ENCODE assay signal across 16 cellular contexts in the genomic region with DNA sequence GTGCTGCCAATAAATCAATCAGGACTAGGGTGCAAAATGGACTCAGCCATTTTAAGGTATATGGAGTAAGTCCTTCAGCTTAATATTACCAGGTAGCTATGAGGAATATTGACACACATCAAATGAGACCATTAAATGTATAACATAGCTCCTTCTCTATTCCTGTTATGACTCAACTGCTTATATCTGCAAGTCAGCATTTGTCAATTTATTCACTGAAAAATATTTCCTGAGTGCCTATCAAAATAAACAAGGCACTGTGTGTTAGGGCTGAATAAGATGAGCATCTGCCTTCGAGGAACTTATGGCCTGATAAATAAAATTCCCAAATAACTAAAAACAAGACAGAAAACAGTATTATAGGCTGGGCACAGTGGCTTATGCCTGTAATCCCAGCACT.
DNase-seq lines count a peak whose midpoint lies in the region; TF ChIP-seq lines count a peak whose summit lies in the region.
"Had no signal": no experiment of that assay in that cellular context is flagged by ENCODE, and none has a peak within 500 bp of the region (broad histone marks: within the 10 kb centered on the region; RNA-seq: fewer than 3 reads in every experiment).

No MANE protein-coding gene starts in this region.

- H3T11ph ChIP-seq in H9 (ENCODE audit: low read length), result no peak overlapping the region

- no peaks in the 10 kb centered on the region for H3K9me3 ChIP-seq in osteoblast (ENCODE audit: low read depth, low read length)
- no peaks in the 10 kb centered on the region for H3K9me3 ChIP-seq in H9 (ENCODE audit: control insufficient read depth, low read depth, low read length)
- H3K9me3 ChIP-seq in prostate gland, result no peaks in the 10 kb centered on the region
- H3K9me3 ChIP-seq: transverse colon had no signal

- no peak overlapping the region for H2BK20ac ChIP-seq in H9 (ENCODE audit: low read depth, low read length, poor library complexity, severe bottlenecking)

- H4K20me1 ChIP-seq in osteoblast (ENCODE audit: insufficient read depth, low read length) (no peaks in the 10 kb centered on the region), H9 (ENCODE audit: control insufficient read depth, insufficient read depth, insufficient read length) (no peaks in the 10 kb centered on the region)

- H3K23me2 ChIP-seq in H9 (ENCODE audit: insufficient read length, low read depth, low read length, poor library complexity, severe bottlenecking), result no peaks in the 10 kb centered on the region

- H2BK15ac ChIP-seq in H9 (ENCODE audit: low read depth, low read length), result no peak overlapping the region

- no peak overlapping the region for H4K91ac ChIP-seq in H9 (ENCODE audit: insufficient read length, low read depth, low read length)

- H3K36me3 ChIP-seq in osteoblast (ENCODE audit: insufficient read depth, low read length) (peaks cover 19% of the 10 kb centered on the region), prostate gland (no peaks in the 10 kb centered on the region)
- H3K36me3 ChIP-seq: transverse colon had no signal

- H4K5ac ChIP-seq in H9 (ENCODE audit: insufficient read length, low read depth, low read length), result no peak overlapping the region

- H2AK5ac ChIP-seq in H9 (ENCODE audit: insufficient read length, low read length), result no peak overlapping the region

- H3K27me3 ChIP-seq in osteoblast (ENCODE audit: insufficient read depth, low read length), result no peaks in the 10 kb centered on the region
- peaks cover 2% of the 10 kb centered on the region; the same call in 1 of the 2 replicates for H3K27me3 ChIP-seq in H9 (ENCODE audit: insufficient read depth, low read length)
- H3K27me3 ChIP-seq in prostate gland (replicated peaks; ENCODE audit: insufficient read depth), result no peaks in the 10 kb centered on the region
- H3K27me3 ChIP-seq: transverse colon had no signal

- H4K8ac ChIP-seq in H9 (replicated peaks; ENCODE audit: insufficient read length, low read depth, low read length), result no peak overlapping the region

- peaks cover 74% of the 10 kb centered on the region for H3K4me1 Mint-ChIP-seq in chondrocyte (ENCODE audit: low read depth)
- H3K4me1 Mint-ChIP-seq in H9, result peaks cover 16 to 26% of the 10 kb centered on the region in 2 experiments

- H3K4ac ChIP-seq in H9 (ENCODE audit: low read depth, low read length), result no peak overlapping the region

- peaks cover 75% of the 10 kb centered on the region for H3K79me2 ChIP-seq in osteoblast (ENCODE audit: insufficient read depth, low read length)
- no peaks in the 10 kb centered on the region for H3K79me2 ChIP-seq in H9 (ENCODE audit: insufficient read depth, low read length)

- peak overlapping the region; percentile 91 for H3K27ac Mint-ChIP-seq in chondrocyte (ENCODE audit: unreplicated experiment)
- no peak overlapping the region for H3K27ac Mint-ChIP-seq in H9
- H3K27ac Mint-ChIP-seq: activated CD4-positive, alpha-beta T cell treated with anti-CD3 and anti-CD28 coated beads, Interleukin-2, amount 10 ng/mL, durations not matched to agents 7 days and 5 days had no signal

- no peaks in the 10 kb centered on the region for H3K79me1 ChIP-seq in H9 (ENCODE audit: insufficient read depth, low read depth, low read length, poor library complexity, severe bottlenecking)

- peaks cover 46% of the 10 kb centered on the region for H3K4me1 ChIP-seq in osteoblast (ENCODE audit: insufficient read depth, low read length)
- H3K4me1 ChIP-seq in H9 (ENCODE audit: insufficient read depth, low read length), result no peaks in the 10 kb centered on the region
- H3K4me1 ChIP-seq in prostate gland (replicated peaks), result no peaks in the 10 kb centered on the region

- H3K27me3 Mint-ChIP-seq in chondrocyte (ENCODE audit: low read depth) (no peaks in the 10 kb centered on the region), H9 (ENCODE audit: low read depth) (peaks cover 9% of the 10 kb centered on the region)
- H3K27me3 Mint-ChIP-seq: activated CD4-positive, alpha-beta T cell treated with anti-CD3 and anti-CD28 coated beads, Interleukin-2, amount 10 ng/mL, durations not matched to agents 7 days and 5 days had no signal

- TF ChIP-seq POLR2A in prostate gland (IDR thresholded peaks at IDR 0.05), result no peak

- H2BK120ac ChIP-seq in H9 (ENCODE audit: low read depth, low read length, poor library complexity, severe bottlenecking), result no peak overlapping the region

- H3K27ac ChIP-seq in osteoblast (ENCODE audit: low read depth, low read length) (peak overlapping the region; percentile 55), H9 (ENCODE audit: insufficient read length, low read depth, low read length) (no peak overlapping the region), prostate gland (no peak overlapping the region)
- H3K27ac ChIP-seq: HL-60 had no signal

- no peak overlapping the region for H3K4me3 Mint-ChIP-seq in chondrocyte (ENCODE audit: unreplicated experiment)
- H3K4me3 Mint-ChIP-seq in H9, result no peak overlapping the region
- H3K4me3 Mint-ChIP-seq: activated CD4-positive, alpha-beta T cell treated with anti-CD3 and anti-CD28 coated beads, Interleukin-2, amount 10 ng/mL, durations not matched to agents 7 days and 5 days; CD14-positive monocyte had no signal

- peaks cover 17% of the 10 kb centered on the region for H3K36me3 Mint-ChIP-seq in chondrocyte (ENCODE audit: low read depth)
- H3K36me3 Mint-ChIP-seq in H9 (ENCODE audit: insufficient read depth in 1 of 3, low read depth in 3 of 3), result peaks cover 0 to 4% (median 0%) of the 10 kb centered on the region in 3 experiments; a peak in 3 of 7 replicates

- DNase-seq in EL, result peak; percentile 53
- DNase-seq in M059J (ENCODE audit: low read depth), result peak; percentile 43
- no peak for DNase-seq in chondrocyte (ENCODE audit: low spot score)
- DNase-seq in osteoblast (ENCODE audit: insufficient read length, low spot score, missing footprints), result no peak
- no peak for DNase-seq in H9
- DNase-seq in prostate gland (ENCODE audit: low spot score), result no peak
- DNase-seq in SK-N-DZ (ENCODE audit: low spot score), result no peak
- DNase-seq: activated CD4-positive, alpha-beta T cell treated with anti-CD3 and anti-CD28 coated beads, Interleukin-2, amount 10 ng/mL, durations not matched to agents 7 days and 5 days; DMS79 treated with DMSO at 0.1 percent for 48 hours; NCI-H2029 treated with DMSO at 0.1 percent for 48 hours; NCI-H774; retina; stimulated activated CD4-positive, alpha-beta T cell treated with anti-CD3 and anti-CD28 coated beads, Interleukin-2, amount 100 ng/mL, for 48 hours; transverse colon had no signal

- no peak overlapping the region for H3K18ac ChIP-seq in H9 (ENCODE audit: insufficient read length, low read depth, low read length)

- H3K4me2 ChIP-seq in osteoblast (ENCODE audit: insufficient read depth, low read length) (peak overlapping the region; percentile 34), H9 (ENCODE audit: insufficient read depth, insufficient read length, low read length) (no peak overlapping the region)

- H2AFZ ChIP-seq in osteoblast (ENCODE audit: low read length) (no peak overlapping the region), H9 (ENCODE audit: low read length) (no peak overlapping the region)

- TF ChIP-seq CTCF in chondrocyte (IDR thresholded peaks at IDR 0.05) (no peak), osteoblast (IDR thresholded peaks at IDR 0.05; ENCODE audit: extremely low read depth, low read depth, low read length) (no peak), H9 (conservative IDR thresholded peaks at IDR 0.05) (no peak), prostate gland (IDR thresholded peaks at IDR 0.05) (no peak)

- H3K23ac ChIP-seq in H9 (ENCODE audit: insufficient read length, low read depth, low read length), result no peak overlapping the region

- H3K4me3 ChIP-seq in osteoblast (ENCODE audit: insufficient read depth, low read length), result no peak overlapping the region
- no peak overlapping the region for H3K4me3 ChIP-seq in prostate gland
- H3K4me3 ChIP-seq: transverse colon had no signal

- H2BK12ac ChIP-seq in H9 (ENCODE audit: insufficient read length, low read depth, low read length), result no peak overlapping the region

- H3K56ac ChIP-seq in H9 (ENCODE audit: insufficient read length, low read depth, low read length), result no peak overlapping the region

- intact Hi-C loops in prostate gland (cut with DNase I), result no loop called here

- H3K14ac ChIP-seq in H9 (ENCODE audit: insufficient read depth, low read length), result no peak overlapping the region

- WGBS in H9 (ENCODE audit: extremely low coverage, insufficient read length, low lambda C conversion rate), result no CpG with 5 or more reads among the region's 1 CpG
- 93% methylated on average over 1 of the region's 1 CpG for WGBS in prostate gland

- H3K9me3 Mint-ChIP-seq in chondrocyte (ENCODE audit: low read depth) (no peaks in the 10 kb centered on the region), H9 (no peaks in the 10 kb centered on the region)
- H3K9me3 Mint-ChIP-seq: activated CD4-positive, alpha-beta T cell treated with anti-CD3 and anti-CD28 coated beads, Interleukin-2, amount 10 ng/mL, durations not matched to agents 7 days and 5 days; CD14-positive monocyte had no signal

- no peak overlapping the region for H3K9ac ChIP-seq in H9 (ENCODE audit: extremely low read depth, insufficient read length, low read length)

- H2BK5ac ChIP-seq in H9 (ENCODE audit: insufficient read length, low read length), result no peak overlapping the region

Comparison
In these comparisons a context has a peak if more than half of its experiments do, and no peak if none do; other contexts are left out.
1. DNase-seq: peak in EL (single experiment) and M059J (single experiment); none in chondrocyte (single experiment), osteoblast (single experiment), H9 (single experiment), prostate gland (single experiment) and SK-N-DZ (single experiment).